Comparison of ENCODE assay signal across 18 cellular contexts in the genomic region with DNA sequence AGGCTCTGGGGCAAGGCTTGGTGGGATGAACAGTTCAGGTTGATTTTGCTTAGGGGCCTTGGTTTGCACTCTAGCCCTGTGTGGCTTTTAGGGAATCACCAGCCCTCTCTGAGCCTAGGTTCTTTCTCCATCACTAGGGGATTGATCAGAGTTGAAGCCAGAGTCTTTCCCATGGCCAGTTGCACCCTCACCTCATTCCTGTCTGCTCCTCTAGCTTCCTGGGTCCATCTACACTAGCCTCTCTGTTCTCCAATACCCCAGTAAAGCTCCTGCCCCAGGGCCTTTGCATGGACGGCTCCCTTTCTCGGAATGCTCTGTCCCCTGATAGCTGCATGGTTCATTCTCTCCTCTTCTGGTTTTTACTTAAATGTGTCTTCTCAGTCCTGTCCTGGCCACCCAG. TPM values are rescaled to one million over a fixed set of nuclear protein-coding genes. Genes with fewer than 3 reads are reported as not detected.
DNase-seq lines count a peak whose midpoint lies in the region; ATAC-seq, FAIRE-seq and TF ChIP-seq lines count a peak whose summit lies in the region.
"Had no signal": no experiment of that assay in that cellular context is flagged by ENCODE, and none has a peak within 500 bp of the region (broad histone marks: within the 10 kb centered on the region; RNA-seq: fewer than 3 reads in every experiment).

No MANE protein-coding gene starts in this region.

- DNase-seq in H7 (no peak), K562 (ENCODE audit: extremely low read depth in 1 of 4, low spot score in 3 of 4) (no peak), NCI-H1417 (lab: John Stamatoyannopoulos, UW) (no peak), osteocyte (ENCODE audit: extremely low spot score, unreplicated experiment) (no peak), lower leg skin (ENCODE audit: low spot score in 2 of 2) (no peak)
- DNase-seq in CD8-positive, alpha-beta memory T cell, result no peak
- DNase-seq: activated CD4-positive, alpha-beta T cell treated with anti-CD3 and anti-CD28 coated beads, Interleukin-2, amount 50 U/mL, for 48 hours; immature natural killer cell; SW 1271 had no signal

- peaks cover 6 to 32% of the 10 kb centered on the region in 2 donors for H3K27me3 Mint-ChIP-seq in CD8-positive, alpha-beta memory T cell
- H3K27me3 Mint-ChIP-seq in osteocyte (ENCODE audit: unreplicated experiment), result no peaks in the 10 kb centered on the region

- H3K4me3 ChIP-seq in H7 (ENCODE audit: insufficient read depth, low read depth, low read length) (peak overlapping the region; percentile 45), K562 (no peak overlapping the region), iPS-18a (ENCODE audit: low read length) (peak overlapping the region; percentile 51), rectal smooth muscle tissue (ENCODE audit: low read length) (peak overlapping the region; percentile 16), lower leg skin (ENCODE audit: low read depth, poor library complexity, severe bottlenecking) (no peak overlapping the region)
- no peak overlapping the region for H3K4me3 ChIP-seq in CD8-positive, alpha-beta memory T cell (ENCODE audit: low read length)

- no peaks in the 10 kb centered on the region for H3K36me3 Mint-ChIP-seq in CD8-positive, alpha-beta memory T cell
- no peaks in the 10 kb centered on the region for H3K36me3 Mint-ChIP-seq in osteocyte (ENCODE audit: unreplicated experiment)
- H3K36me3 Mint-ChIP-seq: immature natural killer cell; memory B cell; stimulated activated effector memory CD8-positive, alpha-beta T cell treated with anti-CD3 and anti-CD28 coated beads, Interleukin-12 subunit alpha, Interleukin-12 subunit beta, amount 100 ng/mL, for 72 hours had no signal

- H3K79me2 ChIP-seq in K562 (ENCODE audit: control insufficient read depth, insufficient read depth, low read length), result no peaks in the 10 kb centered on the region

- peaks cover 5% of the 10 kb centered on the region; the same call in 1 of the 2 replicates for H3K27me3 ChIP-seq in H7 (ENCODE audit: control insufficient read depth, insufficient read depth, low read length)
- H3K27me3 ChIP-seq in K562 (ENCODE audit: control insufficient read depth in 2 of 2, insufficient read depth in 2 of 2, low read length in 2 of 2), result no peaks in the 10 kb centered on the region
- peaks cover 7% of the 10 kb centered on the region for H3K27me3 ChIP-seq in iPS-18a (ENCODE audit: control insufficient read depth, insufficient read depth, low read length)
- no peaks in the 10 kb centered on the region for H3K27me3 ChIP-seq in rectal smooth muscle tissue (ENCODE audit: control insufficient read depth, insufficient read depth, low read length)
- no peaks in the 10 kb centered on the region for H3K27me3 ChIP-seq in CD8-positive, alpha-beta memory T cell (ENCODE audit: insufficient read depth, low read length, poor library complexity, severe bottlenecking)
- H3K27me3 ChIP-seq: uterus had no signal

- H3K9me3 Mint-ChIP-seq in CD8-positive, alpha-beta memory T cell, result no peaks in the 10 kb centered on the region
- H3K9me3 Mint-ChIP-seq in osteocyte (ENCODE audit: unreplicated experiment), result no peaks in the 10 kb centered on the region
- H3K9me3 Mint-ChIP-seq: central memory CD8-positive, alpha-beta T cell; immature natural killer cell; memory B cell; stimulated activated effector memory CD8-positive, alpha-beta T cell treated with anti-CD3 and anti-CD28 coated beads, Interleukin-12 subunit alpha, Interleukin-12 subunit beta, amount 100 ng/mL, for 72 hours had no signal

- no peak for TF ChIP-seq EP300 in K562 (IDR thresholded peaks at IDR 0.05; ENCODE audit: low read length)

- H4K20me1 ChIP-seq in K562 (replicated peaks; ENCODE audit: control insufficient read depth, insufficient read depth, low read length), result no peaks in the 10 kb centered on the region

- no peaks in the 10 kb centered on the region for H3K4me1 Mint-ChIP-seq in CD8-positive, alpha-beta memory T cell
- no peaks in the 10 kb centered on the region for H3K4me1 Mint-ChIP-seq in osteocyte (ENCODE audit: unreplicated experiment)
- H3K4me1 Mint-ChIP-seq: central memory CD8-positive, alpha-beta T cell; immature natural killer cell; memory B cell; stimulated activated effector memory CD8-positive, alpha-beta T cell treated with anti-CD3 and anti-CD28 coated beads, Interleukin-12 subunit alpha, Interleukin-12 subunit beta, amount 100 ng/mL, for 72 hours had no signal

- H3K9me1 ChIP-seq in K562 (ENCODE audit: control insufficient read depth, insufficient read depth, low read length), result no peaks in the 10 kb centered on the region

- TF ChIP-seq RAD21 in K562 (CRISPR knock-in tag; conservative IDR thresholded peaks at IDR 0.05 in 1 of 2, IDR thresholded peaks at IDR 0.05 in 1 of 2), result no peak

- no peak overlapping the region for H2AFZ ChIP-seq in K562 (ENCODE audit: low read depth, low read length)

- no peak overlapping the region for H3K4me3 Mint-ChIP-seq in CD8-positive, alpha-beta memory T cell
- no peak overlapping the region for H3K4me3 Mint-ChIP-seq in osteocyte (ENCODE audit: unreplicated experiment)
- H3K4me3 Mint-ChIP-seq: central memory CD8-positive, alpha-beta T cell; immature natural killer cell; memory B cell; stimulated activated effector memory CD8-positive, alpha-beta T cell treated with anti-CD3 and anti-CD28 coated beads, Interleukin-12 subunit alpha, Interleukin-12 subunit beta, amount 100 ng/mL, for 72 hours had no signal

- H3K9ac ChIP-seq in K562 (ENCODE audit: insufficient read depth in 1 of 2, low read depth in 2 of 2, low read length in 2 of 2) (no peak overlapping the region), iPS-18a (ENCODE audit: low read length) (peak overlapping the region; percentile 54), rectal smooth muscle tissue (ENCODE audit: low read length) (no peak overlapping the region)

- CTCF ChIA-PET in K562 (lab: Yijun Ruan, JAX; ENCODE audit: low intra/inter-chr PET ratio), result no interaction called here
- CTCF ChIA-PET in CD8-positive, alpha-beta memory T cell (lab: Charles Lee), result no interaction called here

- H3K27ac Mint-ChIP-seq in CD8-positive, alpha-beta memory T cell, result no peak overlapping the region
- H3K27ac Mint-ChIP-seq in osteocyte (ENCODE audit: unreplicated experiment), result no peak overlapping the region
- H3K27ac Mint-ChIP-seq: immature natural killer cell; memory B cell; stimulated activated effector memory CD8-positive, alpha-beta T cell treated with anti-CD3 and anti-CD28 coated beads, Interleukin-12 subunit alpha, Interleukin-12 subunit beta, amount 100 ng/mL, for 72 hours had no signal

- no peak for TF ChIP-seq POLR2A in K562 (conservative IDR thresholded peaks at IDR 0.05)
- no peak for TF ChIP-seq POLR2A in lower leg skin (IDR thresholded peaks at IDR 0.05)

- intact Hi-C loops in K562 (cut with micrococcal nuclease), result no loop called here
- intact Hi-C loops in lower leg skin (cut with DNase I; ENCODE audit: low total_unique reads), result no loop called here

- H3K4me2 ChIP-seq in K562 (ENCODE audit: insufficient read depth, low read length), result no peak overlapping the region

- no peak overlapping the region for H3K27ac ChIP-seq in K562 (ENCODE audit: extremely low read depth, low read depth, low read length)
- H3K27ac ChIP-seq in iPS-18a (ENCODE audit: low read length), result no peak overlapping the region
- H3K27ac ChIP-seq in rectal smooth muscle tissue (ENCODE audit: low read depth, low read length), result no peak overlapping the region
- H3K27ac ChIP-seq in CD8-positive, alpha-beta memory T cell (ENCODE audit: low read depth, low read length), result no peak overlapping the region

- in situ Hi-C loops in K562 (cut with MboI), result no loop called here

- no peaks in the 10 kb centered on the region for H3K36me3 ChIP-seq in H7 (replicated peaks; ENCODE audit: control insufficient read depth, insufficient read depth, low read length)
- H3K36me3 ChIP-seq in K562 (ENCODE audit: control insufficient read depth, insufficient read depth, low read length), result no peaks in the 10 kb centered on the region
- no peaks in the 10 kb centered on the region for H3K36me3 ChIP-seq in iPS-18a (ENCODE audit: control insufficient read depth, low read depth, low read length)
- no peaks in the 10 kb centered on the region for H3K36me3 ChIP-seq in rectal smooth muscle tissue (ENCODE audit: control insufficient read depth, insufficient read depth, low read length)
- H3K36me3 ChIP-seq in CD8-positive, alpha-beta memory T cell (ENCODE audit: insufficient read depth, low read length), result no peaks in the 10 kb centered on the region
- H3K36me3 ChIP-seq: uterus had no signal

- TF ChIP-seq CTCF in K562 (IDR thresholded peaks at IDR 0.05 in 2 of 3, conservative IDR thresholded peaks at IDR 0.05 in 1 of 3; ENCODE audit: insufficient read depth in 2 of 3, low read depth in 1 of 3, low read length in 3 of 3) (no peak), osteocyte (IDR thresholded peaks at IDR 0.05) (no peak), lower leg skin (IDR thresholded peaks at IDR 0.05) (no peak)

- no peaks in the 10 kb centered on the region for H3K4me1 ChIP-seq in K562 (replicated peaks in 1 of 2; ENCODE audit: control insufficient read depth in 2 of 2, insufficient read depth in 2 of 2, low read length in 2 of 2)
- H3K4me1 ChIP-seq in iPS-18a (ENCODE audit: control insufficient read depth, low read depth, low read length), result peaks cover 4% of the 10 kb centered on the region
- peaks cover 2% of the 10 kb centered on the region for H3K4me1 ChIP-seq in rectal smooth muscle tissue (ENCODE audit: control insufficient read depth, insufficient read depth, low read length)
- no peaks in the 10 kb centered on the region for H3K4me1 ChIP-seq in CD8-positive, alpha-beta memory T cell (ENCODE audit: insufficient read depth, low read length)
- H3K4me1 ChIP-seq: uterus had no signal

- 0% methylated on average over 2 of the region's 2 CpGs for WGBS in K562 (ENCODE audit: insufficient coverage, low coverage, missing lambda C conversion rate)
- 80 to 82% methylated on average over 2 of the region's 2 CpGs for WGBS in lower leg skin, 2 donors

- FAIRE-seq in K562 (lab: Jason Lieb, UNC), result no peak

- POLR2A ChIA-PET in K562 (lab: Yijun Ruan, JAX), result interaction anchor here (0.6 kb wide), 1 partner anchor 314 kb away, joined by 3 read pairs; no protein-coding TSS in a partner anchor
- POLR2A ChIA-PET in CD8-positive, alpha-beta memory T cell (lab: Charles Lee), result no interaction called here

- ATAC-seq in K562, result no peak
- ATAC-seq: stimulated activated effector memory CD8-positive, alpha-beta T cell treated with anti-CD3 and anti-CD28 coated beads, Interleukin-12 subunit alpha, Interleukin-12 subunit beta, amount 100 ng/mL, for 72 hours had no signal

- no TSS peak for BruUV-seq in K562 (replicated peaks; lab: Mats Ljungman, UMichigan)

- no peaks in the 10 kb centered on the region for H3K9me3 ChIP-seq in K562 (replicated peaks; ENCODE audit: control insufficient read depth, insufficient read depth, low read depth, low read length)
- H3K9me3 ChIP-seq in iPS-18a (ENCODE audit: control insufficient read depth, low read depth, low read length), result no peaks in the 10 kb centered on the region
- H3K9me3 ChIP-seq in CD8-positive, alpha-beta memory T cell (ENCODE audit: low read length), result no peaks in the 10 kb centered on the region
- H3K9me3 ChIP-seq: uterus had no signal

RNA-seq across cellular contexts. Expression of gene SORCS3, which starts 40.4 kb away (rescaled TPM):
- 0.03 and 0.15 TPM in 2 replicates for total RNA-seq in H7 (2014; rRNA removed; shearing (Covaris generic))
- total RNA-seq in K562 (2011; cell fraction: chromatin; rRNA removed; ENCODE audit: low replicate concordance), result not detected in 2 replicates
- not detected in 2 replicates for total RNA-seq in K562 (2011; cell fraction: nucleolus; rRNA removed)
- total RNA-seq in K562 (2011; cell fraction: nucleoplasm; rRNA removed), result not detected in 2 replicates
- total RNA-seq in K562 (2014; rRNA removed) (not detected in 2 replicates), K562 (2014; rRNA removed; fragmentation: Illumina TruSeq; extraction: Trizol) (not detected in 2 replicates), K562 (2015; rRNA removed; fragmentation: Illumina TruSeq; extraction: Trizol) (not detected in 2 replicates), K562 (2021) (not detected in 2 replicates), osteocyte (not detected in 2 replicates), lower leg skin (under 1 TPM in 3 of 4 donors, not detected in 1; 0.12 to 0.32 (median 0.15) TPM)
- polyA plus RNA-seq in K562 (2011; rRNA removed) (not detected in 2 replicates), K562 (2014; fragmentation: Illumina TruSeq; extraction: Trizol) (not detected in 2 replicates), K562 (2014; fragmentation: Nextera tagmentation; extraction: Ambion mirVana) (not detected), K562 (2014; rRNA removed) (not detected in 2 replicates)
- not detected in 2 replicates for polyA plus RNA-seq in K562 (2011; cell fraction: cytosol; rRNA removed)
- not detected in 2 replicates for polyA plus RNA-seq in K562 (2011; cell fraction: nucleus; rRNA removed)
- polyA plus RNA-seq in K562 (2012), result not detected in 2 replicates
- not detected in 2 replicates for polyA minus RNA-seq in K562 (2011; rRNA and poly(A)+ RNA removed)
- not detected in 2 replicates for polyA minus RNA-seq in K562 (2011; cell fraction: cytosol; rRNA and poly(A)+ RNA removed)
- polyA minus RNA-seq in K562 (2011; cell fraction: nucleus; rRNA and poly(A)+ RNA removed), result not detected in 2 replicates
- not detected for total RNA-seq in CD8-positive, alpha-beta memory T cell
- not detected for polyA plus RNA-seq in CD8-positive, alpha-beta memory T cell
- total RNA-seq: Daoy, LHCN-M2, RPMI7951 had no signal
- polyA plus RNA-seq: immature natural killer cell had no signal

Comparison
In these comparisons a context has a peak if more than half of its experiments do, and no peak if none do; other contexts are left out.
1. H3K4me3 ChIP-seq: peak in H7 (single experiment), iPS-18a (single experiment) and rectal smooth muscle tissue (single experiment); none in K562 (single experiment), CD8-positive, alpha-beta memory T cell (single experiment) and lower leg skin (single experiment).